25 cellular contexts compared by ENCODE assay signal in genomic region chr13:38418286-38418685, GRCh38.
"Had no signal": no experiment of that assay in that cellular context is flagged by ENCODE, and none has a peak within 500 bp of the region (broad histone marks: within the 10 kb centered on the region; RNA-seq: fewer than 3 reads in every experiment).

No MANE protein-coding gene starts in this region.

- H3K27ac ChIP-seq: cardiac muscle cell, gastroesophageal sphincter, spleen, testis, vagina had no signal

- H3K4me1 ChIP-seq: gastroesophageal sphincter, testis, vagina had no signal

- ATAC-seq: activated T-cell treated with anti-CD3 and anti-CD28 coated beads, Interleukin-2, amount 50 U/mL, for 4 hours; gastroesophageal sphincter; left ventricle myocardium superior; natural killer cell treated with Interleukin-12 subunit alpha and Interleukin-12 subunit beta and Interleukin-15 and Interleukin-18, amount 100 ng/mL, for 72 hours had no signal

- H3K27me3 ChIP-seq: cardiac muscle cell, gastroesophageal sphincter, spleen, testis, vagina had no signal

- H3K36me3 Mint-ChIP-seq: activated naive CD8-positive, alpha-beta T cell; memory B cell; natural killer cell treated with Interleukin-12 subunit alpha and Interleukin-12 subunit beta and Interleukin-15 and Interleukin-18, amount 100 ng/mL, for 72 hours; type B pancreatic cell had no signal

- H3K27me3 Mint-ChIP-seq: activated B cell treated with CpG ODN at 0.5 μM for 24 hours; activated CD4-positive, alpha-beta T cell treated with anti-CD3 and anti-CD28 coated beads for 36 hours; dendritic cell treated with granulocyte-macrophage colony-stimulating factor and Interleukin-4, amounts not matched to agents 40 ng/mL and 50 ng/mL, for 4 days; memory B cell; natural killer cell treated with Interleukin-12 subunit alpha and Interleukin-12 subunit beta and Interleukin-15 and Interleukin-18, amount 100 ng/mL, for 72 hours; progenitor cell of endocrine pancreas; type B pancreatic cell had no signal

- H3K36me3 ChIP-seq: cardiac muscle cell, gastroesophageal sphincter, spleen, vagina had no signal

- H3K4me3 ChIP-seq: cardiac muscle cell, gastroesophageal sphincter, spleen, testis, vagina had no signal

- H3K9me3 Mint-ChIP-seq: activated B cell treated with CpG ODN at 0.5 μM for 24 hours; activated T-cell treated with anti-CD3 and anti-CD28 coated beads, Interleukin-2, amount 50 U/mL, for 4 hours; activated T-helper 2 cell treated with anti-CD3 and anti-CD28 coated beads, Interferon-gamma antibody, Interleukin-2, Interleukin-4, amounts not matched to agents 10 μg/mL and 5 μg/mL and 100 μg/mL, durations not matched to agents 14 hours and 24 hours and 36 hours; dendritic cell treated with granulocyte-macrophage colony-stimulating factor and Interleukin-4, amounts not matched to agents 40 ng/mL and 50 ng/mL, for 4 days; memory B cell; type B pancreatic cell had no signal

- DNase-seq: activated B cell treated with CpG ODN at 0.5 μM for 24 hours; activated CD4-positive, alpha-beta T cell treated with anti-CD3 and anti-CD28 coated beads, Interleukin-2, amount 50 U/mL, for 4 hours; activated CD8-positive, alpha-beta memory T cell treated with anti-CD3 and anti-CD28 coated beads, Interleukin-2, amount 50 U/mL, for 48 hours; activated naive CD4-positive, alpha-beta T cell; activated T-cell treated with anti-CD3 and anti-CD28 coated beads, Interleukin-2, amount 50 U/mL, for 4 hours; amniotic stem cell; effector CD4-positive, alpha-beta T cell; head of caudate nucleus; hypothalamus; left ventricle myocardium superior; spleen; stimulated activated CD4-positive, alpha-beta T cell treated with anti-CD3 and anti-CD28 coated beads, Interleukin-4, amount 100 ng/mL, for 1 hour; stimulated activated naive CD4-positive, alpha-beta T cell; testis had no signal

- H3K27ac Mint-ChIP-seq: activated B cell treated with CpG ODN at 0.5 μM for 24 hours; activated CD4-positive, alpha-beta T cell treated with anti-CD3 and anti-CD28 coated beads for 36 hours; activated naive CD8-positive, alpha-beta T cell; activated T-helper 2 cell treated with anti-CD3 and anti-CD28 coated beads, Interferon-gamma antibody, Interleukin-2, Interleukin-4, amounts not matched to agents 10 μg/mL and 5 μg/mL and 100 μg/mL, durations not matched to agents 14 hours and 24 hours and 36 hours; dendritic cell treated with granulocyte-macrophage colony-stimulating factor and Interleukin-4, amounts not matched to agents 40 ng/mL and 50 ng/mL, for 4 days; memory B cell; natural killer cell treated with Interleukin-12 subunit alpha and Interleukin-12 subunit beta and Interleukin-15 and Interleukin-18, amount 100 ng/mL, for 72 hours; progenitor cell of endocrine pancreas; type B pancreatic cell had no signal

- H3K9me3 ChIP-seq: gastroesophageal sphincter, spleen, testis, vagina had no signal

- H3K4me3 Mint-ChIP-seq: activated B cell treated with CpG ODN at 0.5 μM for 24 hours; activated CD4-positive, alpha-beta T cell treated with anti-CD3 and anti-CD28 coated beads for 36 hours; activated naive CD8-positive, alpha-beta T cell; activated T-cell treated with anti-CD3 and anti-CD28 coated beads, Interleukin-2, amount 50 U/mL, for 4 hours; dendritic cell treated with granulocyte-macrophage colony-stimulating factor and Interleukin-4, amounts not matched to agents 40 ng/mL and 50 ng/mL, for 4 days; memory B cell; natural killer cell treated with Interleukin-12 subunit alpha and Interleukin-12 subunit beta and Interleukin-15 and Interleukin-18, amount 100 ng/mL, for 72 hours; type B pancreatic cell had no signal
